In the genomic region with DNA sequence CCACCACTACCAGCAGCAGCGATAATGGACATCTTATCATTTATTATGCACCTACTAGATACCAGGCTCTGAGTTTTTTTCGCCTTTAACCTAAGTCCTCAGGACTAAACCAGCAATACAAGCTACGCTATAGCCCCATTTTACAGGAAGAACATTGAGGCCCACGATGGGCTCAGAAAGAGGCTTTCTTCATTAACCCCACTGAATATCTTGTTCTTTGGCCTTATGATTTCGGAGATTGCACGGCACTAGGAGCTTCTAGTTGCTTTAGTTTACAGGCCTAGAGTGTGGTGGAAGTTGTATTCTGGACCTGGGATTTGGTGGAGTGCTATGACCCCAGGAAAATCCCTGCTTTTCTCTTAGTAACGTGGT, we compare ENCODE assay signal across 1 cellular context.
TF ChIP-seq lines count a peak whose summit lies in the region.

No MANE protein-coding gene starts in this region.

TF ChIP-seq in K562, 482 proteins besides CTCF, POLR2A, EP300 and RAD21 (continues in another document):
- TF ChIP-seq GATA2 (CRISPR knock-in tag; IDR thresholded peaks at IDR 0.05) = no peak
- TF ChIP-seq, protein P1, sequence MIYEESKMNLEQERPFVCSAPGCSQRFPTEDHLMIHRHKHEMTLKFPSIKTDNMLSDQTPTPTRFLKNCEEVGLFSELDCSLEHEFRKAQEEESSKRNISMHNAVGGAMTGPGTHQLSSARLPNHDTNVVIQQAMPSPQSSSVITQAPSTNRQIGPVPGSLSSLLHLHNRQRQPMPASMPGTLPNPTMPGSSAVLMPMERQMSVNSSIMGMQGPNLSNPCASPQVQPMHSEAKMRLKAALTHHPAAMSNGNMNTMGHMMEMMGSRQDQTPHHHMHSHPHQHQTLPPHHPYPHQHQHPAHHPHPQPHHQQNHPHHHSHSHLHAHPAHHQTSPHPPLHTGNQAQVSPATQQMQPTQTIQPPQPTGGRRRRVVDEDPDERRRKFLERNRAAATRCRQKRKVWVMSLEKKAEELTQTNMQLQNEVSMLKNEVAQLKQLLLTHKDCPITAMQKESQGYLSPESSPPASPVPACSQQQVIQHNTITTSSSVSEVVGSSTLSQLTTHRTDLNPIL (CRISPR knock-in tag; IDR thresholded peaks at IDR 0.05) = no peak
- TF ChIP-seq ZBTB17 (CRISPR knock-in tag; IDR thresholded peaks at IDR 0.05) = no peak
- TF ChIP-seq SLC30A9 (CRISPR knock-in tag; IDR thresholded peaks at IDR 0.05) = no peak
- TF ChIP-seq WHSC1 (IDR thresholded peaks at IDR 0.05; ENCODE audit: low read length) = no peak
- TF ChIP-seq JUND (IDR thresholded peaks at IDR 0.05; ENCODE audit: borderline replicate concordance, low read depth, low read length) = no peak
- TF ChIP-seq JUND (tag; IDR thresholded peaks at IDR 0.05; ENCODE audit: borderline replicate concordance, low read depth, low read length) = no peak
- TF ChIP-seq DACH1 (IDR thresholded peaks at IDR 0.05; ENCODE audit: partially characterized antibody) = no peak
- TF ChIP-seq ZNF76 (CRISPR knock-in tag; IDR thresholded peaks at IDR 0.05; ENCODE audit: borderline replicate concordance) = no peak
- no peak for TF ChIP-seq CREB1 (IDR thresholded peaks at IDR 0.05)
- TF ChIP-seq CREB1 (CRISPR knock-in tag; IDR thresholded peaks at IDR 0.05) = no peak
- TF ChIP-seq ZNF551 (CRISPR knock-in tag; IDR thresholded peaks at IDR 0.05) = no peak
- no peak for TF ChIP-seq TEAD2 (tag; IDR thresholded peaks at IDR 0.05)
- TF ChIP-seq, protein P2, sequence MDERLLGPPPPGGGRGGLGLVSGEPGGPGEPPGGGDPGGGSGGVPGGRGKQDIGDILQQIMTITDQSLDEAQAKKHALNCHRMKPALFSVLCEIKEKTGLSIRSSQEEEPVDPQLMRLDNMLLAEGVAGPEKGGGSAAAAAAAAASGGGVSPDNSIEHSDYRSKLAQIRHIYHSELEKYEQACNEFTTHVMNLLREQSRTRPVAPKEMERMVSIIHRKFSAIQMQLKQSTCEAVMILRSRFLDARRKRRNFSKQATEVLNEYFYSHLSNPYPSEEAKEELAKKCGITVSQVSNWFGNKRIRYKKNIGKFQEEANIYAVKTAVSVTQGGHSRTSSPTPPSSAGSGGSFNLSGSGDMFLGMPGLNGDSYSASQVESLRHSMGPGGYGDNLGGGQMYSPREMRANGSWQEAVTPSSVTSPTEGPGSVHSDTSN (CRISPR knock-in tag; IDR thresholded peaks at IDR 0.05; ENCODE audit: low read depth) = no peak
- TF ChIP-seq, protein P2 (tag; conservative IDR thresholded peaks at IDR 0.05; ENCODE audit: low read depth) = no peak
- peak; percentile 75 for TF ChIP-seq HMBOX1 (IDR thresholded peaks at IDR 0.05)
- TF ChIP-seq SUPT5H (IDR thresholded peaks at IDR 0.05) = no peak
- no peak for TF ChIP-seq MAZ (CRISPR knock-in tag; conservative IDR thresholded peaks at IDR 0.05 in 1 of 2, IDR thresholded peaks at IDR 0.05 in 1 of 2)
- no peak for TF ChIP-seq ZNF197 (CRISPR knock-in tag; IDR thresholded peaks at IDR 0.05; ENCODE audit: low read depth)
- TF ChIP-seq U2AF2 (optimal IDR thresholded peaks at IDR 0.05; ENCODE audit: low read depth, low read length) = no peak
- TF ChIP-seq SIX5 (IDR thresholded peaks at IDR 0.05; ENCODE audit: borderline replicate concordance in 1 of 2, insufficient read depth in 1 of 2, low read depth in 1 of 2, low read length in 2 of 2) = no peak
- no peak for TF ChIP-seq NUFIP1 (IDR thresholded peaks at IDR 0.05; ENCODE audit: partially characterized antibody)
- no peak for TF ChIP-seq RBFOX2 (IDR thresholded peaks at IDR 0.05; ENCODE audit: low read depth, low read length)
- TF ChIP-seq, protein P3, sequence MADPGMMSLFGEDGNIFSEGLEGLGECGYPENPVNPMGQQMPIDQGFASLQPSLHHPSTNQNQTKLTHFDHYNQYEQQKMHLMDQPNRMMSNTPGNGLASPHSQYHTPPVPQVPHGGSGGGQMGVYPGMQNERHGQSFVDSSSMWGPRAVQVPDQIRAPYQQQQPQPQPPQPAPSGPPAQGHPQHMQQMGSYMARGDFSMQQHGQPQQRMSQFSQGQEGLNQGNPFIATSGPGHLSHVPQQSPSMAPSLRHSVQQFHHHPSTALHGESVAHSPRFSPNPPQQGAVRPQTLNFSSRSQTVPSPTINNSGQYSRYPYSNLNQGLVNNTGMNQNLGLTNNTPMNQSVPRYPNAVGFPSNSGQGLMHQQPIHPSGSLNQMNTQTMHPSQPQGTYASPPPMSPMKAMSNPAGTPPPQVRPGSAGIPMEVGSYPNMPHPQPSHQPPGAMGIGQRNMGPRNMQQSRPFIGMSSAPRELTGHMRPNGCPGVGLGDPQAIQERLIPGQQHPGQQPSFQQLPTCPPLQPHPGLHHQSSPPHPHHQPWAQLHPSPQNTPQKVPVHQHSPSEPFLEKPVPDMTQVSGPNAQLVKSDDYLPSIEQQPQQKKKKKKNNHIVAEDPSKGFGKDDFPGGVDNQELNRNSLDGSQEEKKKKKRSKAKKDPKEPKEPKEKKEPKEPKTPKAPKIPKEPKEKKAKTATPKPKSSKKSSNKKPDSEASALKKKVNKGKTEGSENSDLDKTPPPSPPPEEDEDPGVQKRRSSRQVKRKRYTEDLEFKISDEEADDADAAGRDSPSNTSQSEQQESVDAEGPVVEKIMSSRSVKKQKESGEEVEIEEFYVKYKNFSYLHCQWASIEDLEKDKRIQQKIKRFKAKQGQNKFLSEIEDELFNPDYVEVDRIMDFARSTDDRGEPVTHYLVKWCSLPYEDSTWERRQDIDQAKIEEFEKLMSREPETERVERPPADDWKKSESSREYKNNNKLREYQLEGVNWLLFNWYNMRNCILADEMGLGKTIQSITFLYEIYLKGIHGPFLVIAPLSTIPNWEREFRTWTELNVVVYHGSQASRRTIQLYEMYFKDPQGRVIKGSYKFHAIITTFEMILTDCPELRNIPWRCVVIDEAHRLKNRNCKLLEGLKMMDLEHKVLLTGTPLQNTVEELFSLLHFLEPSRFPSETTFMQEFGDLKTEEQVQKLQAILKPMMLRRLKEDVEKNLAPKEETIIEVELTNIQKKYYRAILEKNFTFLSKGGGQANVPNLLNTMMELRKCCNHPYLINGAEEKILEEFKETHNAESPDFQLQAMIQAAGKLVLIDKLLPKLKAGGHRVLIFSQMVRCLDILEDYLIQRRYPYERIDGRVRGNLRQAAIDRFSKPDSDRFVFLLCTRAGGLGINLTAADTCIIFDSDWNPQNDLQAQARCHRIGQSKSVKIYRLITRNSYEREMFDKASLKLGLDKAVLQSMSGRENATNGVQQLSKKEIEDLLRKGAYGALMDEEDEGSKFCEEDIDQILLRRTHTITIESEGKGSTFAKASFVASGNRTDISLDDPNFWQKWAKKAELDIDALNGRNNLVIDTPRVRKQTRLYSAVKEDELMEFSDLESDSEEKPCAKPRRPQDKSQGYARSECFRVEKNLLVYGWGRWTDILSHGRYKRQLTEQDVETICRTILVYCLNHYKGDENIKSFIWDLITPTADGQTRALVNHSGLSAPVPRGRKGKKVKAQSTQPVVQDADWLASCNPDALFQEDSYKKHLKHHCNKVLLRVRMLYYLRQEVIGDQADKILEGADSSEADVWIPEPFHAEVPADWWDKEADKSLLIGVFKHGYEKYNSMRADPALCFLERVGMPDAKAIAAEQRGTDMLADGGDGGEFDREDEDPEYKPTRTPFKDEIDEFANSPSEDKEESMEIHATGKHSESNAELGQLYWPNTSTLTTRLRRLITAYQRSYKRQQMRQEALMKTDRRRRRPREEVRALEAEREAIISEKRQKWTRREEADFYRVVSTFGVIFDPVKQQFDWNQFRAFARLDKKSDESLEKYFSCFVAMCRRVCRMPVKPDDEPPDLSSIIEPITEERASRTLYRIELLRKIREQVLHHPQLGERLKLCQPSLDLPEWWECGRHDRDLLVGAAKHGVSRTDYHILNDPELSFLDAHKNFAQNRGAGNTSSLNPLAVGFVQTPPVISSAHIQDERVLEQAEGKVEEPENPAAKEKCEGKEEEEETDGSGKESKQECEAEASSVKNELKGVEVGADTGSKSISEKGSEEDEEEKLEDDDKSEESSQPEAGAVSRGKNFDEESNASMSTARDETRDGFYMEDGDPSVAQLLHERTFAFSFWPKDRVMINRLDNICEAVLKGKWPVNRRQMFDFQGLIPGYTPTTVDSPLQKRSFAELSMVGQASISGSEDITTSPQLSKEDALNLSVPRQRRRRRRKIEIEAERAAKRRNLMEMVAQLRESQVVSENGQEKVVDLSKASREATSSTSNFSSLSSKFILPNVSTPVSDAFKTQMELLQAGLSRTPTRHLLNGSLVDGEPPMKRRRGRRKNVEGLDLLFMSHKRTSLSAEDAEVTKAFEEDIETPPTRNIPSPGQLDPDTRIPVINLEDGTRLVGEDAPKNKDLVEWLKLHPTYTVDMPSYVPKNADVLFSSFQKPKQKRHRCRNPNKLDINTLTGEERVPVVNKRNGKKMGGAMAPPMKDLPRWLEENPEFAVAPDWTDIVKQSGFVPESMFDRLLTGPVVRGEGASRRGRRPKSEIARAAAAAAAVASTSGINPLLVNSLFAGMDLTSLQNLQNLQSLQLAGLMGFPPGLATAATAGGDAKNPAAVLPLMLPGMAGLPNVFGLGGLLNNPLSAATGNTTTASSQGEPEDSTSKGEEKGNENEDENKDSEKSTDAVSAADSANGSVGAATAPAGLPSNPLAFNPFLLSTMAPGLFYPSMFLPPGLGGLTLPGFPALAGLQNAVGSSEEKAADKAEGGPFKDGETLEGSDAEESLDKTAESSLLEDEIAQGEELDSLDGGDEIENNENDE (IDR thresholded peaks at IDR 0.05; ENCODE audit: low read depth, low read length) = no peak
- TF ChIP-seq, protein P4, sequence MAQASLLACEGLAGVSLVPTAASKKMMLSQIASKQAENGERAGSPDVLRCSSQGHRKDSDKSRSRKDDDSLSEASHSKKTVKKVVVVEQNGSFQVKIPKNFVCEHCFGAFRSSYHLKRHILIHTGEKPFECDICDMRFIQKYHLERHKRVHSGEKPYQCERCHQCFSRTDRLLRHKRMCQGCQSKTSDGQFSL (CRISPR knock-in tag; IDR thresholded peaks at IDR 0.05) = 0 out of 2 replicates have a peak, but pooled peaks have one; percentile 16
- TF ChIP-seq, protein P4 (tag; IDR thresholded peaks at IDR 0.05) = no peak
- TF ChIP-seq ZKSCAN8 (CRISPR knock-in tag; IDR thresholded peaks at IDR 0.05) = peak; percentile 98
- TF ChIP-seq ZMIZ1 (IDR thresholded peaks at IDR 0.05; ENCODE audit: low read depth in 2 of 2, low read length in 2 of 2) = no peak
- TF ChIP-seq RBM17 (IDR thresholded peaks at IDR 0.05; ENCODE audit: borderline replicate concordance, low read depth, low read length) = no peak
- TF ChIP-seq, protein P5, sequence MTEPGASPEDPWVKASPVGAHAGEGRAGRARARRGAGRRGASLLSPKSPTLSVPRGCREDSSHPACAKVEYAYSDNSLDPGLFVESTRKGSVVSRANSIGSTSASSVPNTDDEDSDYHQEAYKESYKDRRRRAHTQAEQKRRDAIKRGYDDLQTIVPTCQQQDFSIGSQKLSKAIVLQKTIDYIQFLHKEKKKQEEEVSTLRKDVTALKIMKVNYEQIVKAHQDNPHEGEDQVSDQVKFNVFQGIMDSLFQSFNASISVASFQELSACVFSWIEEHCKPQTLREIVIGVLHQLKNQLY (CRISPR knock-in tag; conservative IDR thresholded peaks at IDR 0.05) = no peak
- no peak for TF ChIP-seq SMAD1 (IDR thresholded peaks at IDR 0.05; ENCODE audit: low read depth, low read length, partially characterized antibody)
- TF ChIP-seq FOXM1 (IDR thresholded peaks at IDR 0.05; ENCODE audit: low read depth) = no peak
- no peak for TF ChIP-seq FOXM1 (CRISPR knock-in tag; IDR thresholded peaks at IDR 0.05; ENCODE audit: low read depth)
- TF ChIP-seq ZNF143 (CRISPR knock-in tag; IDR thresholded peaks at IDR 0.05) = no peak
- TF ChIP-seq SAP30 (IDR thresholded peaks at IDR 0.05; ENCODE audit: borderline replicate concordance, insufficient read depth, low read depth, low read length, poor library complexity, severe bottlenecking) = no peak
- no peak for TF ChIP-seq FUS (optimal IDR thresholded peaks at IDR 0.05; ENCODE audit: low read depth, low read length)
- TF ChIP-seq TAL1 (IDR thresholded peaks at IDR 0.05) = no peak
- 0 out of 3 replicates have a peak, but pooled peaks of 1 of the 2 experiments have one; percentile 19 for TF ChIP-seq CBX3 (IDR thresholded peaks at IDR 0.05; ENCODE audit: borderline replicate concordance in 1 of 2, low read length in 2 of 2)
- TF ChIP-seq POLR2AphosphoS5 (IDR thresholded peaks at IDR 0.05; ENCODE audit: control insufficient read depth, insufficient read depth, low read depth, low read length) = peak; percentile 29; the same call in 1 of the 2 replicates
- no peak for TF ChIP-seq SMAD3 (CRISPR knock-in tag; conservative IDR thresholded peaks at IDR 0.05)
